28 cellular contexts compared by ENCODE assay signal in the genomic region with DNA sequence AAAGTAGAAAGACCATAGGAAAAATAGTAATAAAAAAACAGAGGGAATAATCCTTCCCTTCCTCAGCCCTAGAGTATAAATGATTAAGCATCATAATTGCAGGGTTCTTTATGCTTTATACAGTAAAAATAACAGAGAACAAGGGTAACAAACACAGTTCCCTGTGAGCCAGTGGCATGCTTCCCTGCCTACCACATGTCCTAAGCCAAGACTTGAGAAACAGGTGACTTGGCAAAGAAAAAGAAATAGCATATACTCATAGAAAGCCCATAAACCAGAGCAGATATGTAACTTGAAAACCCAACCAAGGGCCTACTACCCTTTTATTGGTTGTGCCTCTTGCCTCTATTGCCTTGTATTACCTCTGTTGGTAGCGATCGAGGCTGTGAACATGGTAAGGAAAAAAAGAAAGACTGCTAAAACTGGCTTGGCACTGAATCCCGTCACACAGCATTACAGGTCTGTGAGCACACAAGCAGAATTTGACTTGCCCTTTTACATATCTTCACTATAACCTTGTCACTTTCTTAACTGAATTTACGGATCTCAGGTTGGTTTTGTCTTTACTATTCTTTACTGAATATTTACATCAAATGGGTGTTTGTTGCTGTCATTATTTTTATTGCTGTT. TPM values are rescaled to one million over a fixed set of nuclear protein-coding genes. Genes with fewer than 3 reads are reported as not detected.
DNase-seq lines count a peak whose midpoint lies in the region; ATAC-seq, FAIRE-seq and TF ChIP-seq lines count a peak whose summit lies in the region.
"Had no signal": no experiment of that assay in that cellular context is flagged by ENCODE, and none has a peak within 500 bp of the region (broad histone marks: within the 10 kb centered on the region; RNA-seq: fewer than 3 reads in every experiment).

No MANE protein-coding gene starts in this region.

- no peaks in the 10 kb centered on the region for H3K27me3 Mint-ChIP-seq in T-helper 2 cell treated with Interferon-gamma antibody and Interleukin-4, amounts not matched to agents 5 μg/mL and 100 μg/mL, for 36 hours (ENCODE audit: low read depth)
- H3K27me3 Mint-ChIP-seq: activated CD4-positive, alpha-beta memory T cell treated with anti-CD3 and anti-CD28 coated beads for 36 hours had no signal

- H3K9me3 Mint-ChIP-seq in T-helper 2 cell treated with Interferon-gamma antibody and Interleukin-4, amounts not matched to agents 5 μg/mL and 100 μg/mL, for 36 hours = no peaks in the 10 kb centered on the region
- H3K9me3 Mint-ChIP-seq: activated CD4-positive, alpha-beta memory T cell treated with anti-CD3 and anti-CD28 coated beads for 36 hours; CD4-positive, alpha-beta memory T cell had no signal

- no peak overlapping the region for H2BK5ac ChIP-seq in H1 (ENCODE audit: low read depth, low read length)

- peak in 3 of 8 donors; percentile 31 to 49 (median 45) for ATAC-seq in heart right ventricle
- no peak for ATAC-seq in Right ventricle myocardium inferior
- ATAC-seq in GM18870 (IDR thresholded peaks at IDR 0.05; ENCODE audit: unreplicated experiment) = no peak
- ATAC-seq: activated CD4-positive, CD25-positive, alpha-beta regulatory T cell treated with anti-CD3 and anti-CD28 coated beads, Interleukin-2, amount 50 U/mL, for 24 hours; left lung; PC-3; T-helper 17 cell had no signal

- no peak for TF ChIP-seq POLR2A in H1 (IDR thresholded peaks at IDR 0.05; ENCODE audit: control extremely low read depth in 1 of 2, low read depth in 2 of 2, low read length in 2 of 2)

- no peak for DNase-seq in heart right ventricle
- DNase-seq in Right ventricle myocardium inferior (ENCODE audit: missing footprints) = no peak
- DNase-seq in H1 (ENCODE audit: low read depth in 1 of 2, low spot score in 2 of 2) = no peak
- DNase-seq in osteoblast (ENCODE audit: insufficient read length, low spot score, missing footprints) = no peak
- DNase-seq in NCI-H187 treated with DMSO at 0.1 percent for 48 hours (lab: John Stamatoyannopoulos, UW) = no peak
- DNase-seq in activated naive CD4-positive, alpha-beta T cell treated with anti-CD3 and anti-CD28 coated beads, Interleukin-2, amount 50 U/mL, for 16 hours = no peak
- no peak for DNase-seq in T-helper 2 cell treated with Interferon-gamma antibody and Interleukin-4, amounts not matched to agents 5 μg/mL and 100 μg/mL, for 36 hours (ENCODE audit: low spot score)
- DNase-seq: activated CD4-positive, alpha-beta memory T cell treated with anti-CD3 and anti-CD28 coated beads for 36 hours; activated CD8-positive, alpha-beta memory T cell treated with anti-CD3 and anti-CD28 coated beads, Interleukin-2, amount 50 U/mL, for 4 hours; activated naive CD4-positive, alpha-beta T cell treated with Interleukin-2 at 50 U/mL for 16 hours; CD4-positive, alpha-beta memory T cell; left lung; NCI-H1417 treated with DMSO at 0.1 percent for 48 hours; NCI-H2081; NCI-H2227 treated with DMSO at 0.1 percent for 48 hours; NCI-H526; NK-92 treated with Interleukin-12 subunit alpha and Interleukin-12 subunit beta, amount 100 ng/mL, for 24 hours; PC-3; right lobe of liver; stimulated activated CD4-positive, alpha-beta T cell treated with anti-CD3 and anti-CD28 coated beads, Interleukin-12 subunit alpha, Interleukin-12 subunit beta, amount 100 ng/mL, for 4 hours; stimulated activated CD4-positive, alpha-beta T cell treated with anti-CD3 and anti-CD28 coated beads, Interleukin-2, amount 100 ng/mL, for 48 hours; T-helper 17 cell; upper lobe of left lung had no signal

- H2BK120ac ChIP-seq in H1 (replicated peaks; ENCODE audit: low read depth, low read length) = no peak overlapping the region

- CTCF ChIA-PET in H1 (lab: Charles Lee; ENCODE audit: partially characterized antibody) = interaction anchor here (0.6 to 2.4 kb wide), 3 partner anchors 17 to 178 kb away, joined by 3 to 6 read pairs (median 4); no protein-coding TSS in a partner anchor

- no peak overlapping the region for H2BK20ac ChIP-seq in H1 (ENCODE audit: low read length)

- H3K23ac ChIP-seq in H1 (ENCODE audit: insufficient read length) = no peak overlapping the region

- H2BK15ac ChIP-seq in H1 (ENCODE audit: low read length) = no peak overlapping the region

- H3K79me2 ChIP-seq in H1 (ENCODE audit: control insufficient read depth in 1 of 2, insufficient read depth in 2 of 2, low read length in 2 of 2) = no peaks in the 10 kb centered on the region
- no peaks in the 10 kb centered on the region for H3K79me2 ChIP-seq in osteoblast (ENCODE audit: insufficient read depth, low read length)

- H3K27ac Mint-ChIP-seq in T-helper 2 cell treated with Interferon-gamma antibody and Interleukin-4, amounts not matched to agents 5 μg/mL and 100 μg/mL, for 36 hours = no peak overlapping the region
- H3K27ac Mint-ChIP-seq: activated CD4-positive, alpha-beta memory T cell treated with anti-CD3 and anti-CD28 coated beads for 36 hours; CD4-positive, alpha-beta memory T cell; T-helper 17 cell had no signal

- no peaks in the 10 kb centered on the region for H3K4me1 Mint-ChIP-seq in T-helper 2 cell treated with Interferon-gamma antibody and Interleukin-4, amounts not matched to agents 5 μg/mL and 100 μg/mL, for 36 hours (ENCODE audit: low read depth)

- no peak overlapping the region for H4K91ac ChIP-seq in H1 (replicated peaks; ENCODE audit: insufficient read length, low read length)

- H3K4me2 ChIP-seq in H1 (ENCODE audit: insufficient read depth in 1 of 2, low read depth in 2 of 2, low read length in 2 of 2) (no peak overlapping the region), osteoblast (ENCODE audit: insufficient read depth, low read length) (no peak overlapping the region)
- H3K4me2 ChIP-seq: KMS-11 had no signal

- no peak for FAIRE-seq in H1 (lab: Jason Lieb, UNC)
- FAIRE-seq: GM19239, H54 had no signal

- no peak overlapping the region for H2BK12ac ChIP-seq in H1 (ENCODE audit: low read depth, low read length)

- no peak overlapping the region for H4K8ac ChIP-seq in H1 (ENCODE audit: extremely low read depth, insufficient read depth, low read length)

- no peaks in the 10 kb centered on the region for H3K23me2 ChIP-seq in H1 (ENCODE audit: low read depth, low read length)

- H3K27ac ChIP-seq in heart right ventricle (peak overlapping the region in 7 of 10 donors; percentile 21 to 71 (median 54)), H1 (ENCODE audit: low read depth, low read length) (no peak overlapping the region), osteoblast (ENCODE audit: low read depth, low read length) (peak overlapping the region; percentile 73)
- H3K27ac ChIP-seq: KMS-11, right lobe of liver had no signal

- H3K36me3 ChIP-seq in heart right ventricle (no peaks in the 10 kb centered on the region), H1 (ENCODE audit: control insufficient read depth in 2 of 4, insufficient read depth in 4 of 4, low read length in 3 of 4) (no peaks in the 10 kb centered on the region; a peak in 1 of 8 replicates), osteoblast (ENCODE audit: insufficient read depth, low read length) (no peaks in the 10 kb centered on the region)
- H3K36me3 ChIP-seq: left lung, right lobe of liver, upper lobe of left lung had no signal

- H4K5ac ChIP-seq in H1 (ENCODE audit: insufficient read length, low read depth, low read length) = no peak overlapping the region

- H3K79me1 ChIP-seq in H1 (ENCODE audit: low read depth, low read length) = no peaks in the 10 kb centered on the region

- no peak overlapping the region for H3K56ac ChIP-seq in H1 (replicated peaks; ENCODE audit: insufficient read length, low read depth, low read length)

- H2AK5ac ChIP-seq in H1 (ENCODE audit: low read depth, low read length) = no peak overlapping the region

- 50 to 59% methylated on average over 4 of the region's 4 CpGs for WGBS in heart right ventricle, 2 donors
- 93% methylated on average over 4 of the region's 4 CpGs; no CpG with 5 or more reads in 1 of the 2 experiments for WGBS in H1 (ENCODE audit: extremely low coverage in 1 of 2, insufficient coverage in 1 of 2, insufficient read length in 1 of 2, insufficient replicate concordance in 2 of 2, low coverage in 1 of 2, low lambda C conversion rate in 2 of 2, missing lambda C conversion rate in 1 of 2), 2 experiments

- H3K9me3 ChIP-seq in heart right ventricle (no peaks in the 10 kb centered on the region), H1 (ENCODE audit: insufficient read depth in 2 of 2, low read depth in 1 of 2, low read length in 1 of 2) (no peaks in the 10 kb centered on the region), osteoblast (ENCODE audit: low read depth, low read length) (no peaks in the 10 kb centered on the region)
- H3K9me3 ChIP-seq: left lung, right lobe of liver, upper lobe of left lung had no signal

- H3K4me3 Mint-ChIP-seq in T-helper 2 cell treated with Interferon-gamma antibody and Interleukin-4, amounts not matched to agents 5 μg/mL and 100 μg/mL, for 36 hours = no peak overlapping the region
- H3K4me3 Mint-ChIP-seq: activated CD4-positive, alpha-beta memory T cell treated with anti-CD3 and anti-CD28 coated beads for 36 hours; CD4-positive, alpha-beta memory T cell; T-helper 17 cell had no signal

- intact Hi-C loops in heart right ventricle (cut with DNase I) = loop anchor here in 1 of 10 donors (5.0 kb wide), 1 partner anchor 108 kb away; the partner anchor contains the start of gene USP53
- intact Hi-C loops in Right ventricle myocardium inferior (cut with DNase I) = no loop called here

- H3K4me1 ChIP-seq in heart right ventricle = peaks cover 0 to 54% (median 38%) of the 10 kb centered on the region in 9 donors
- H3K4me1 ChIP-seq in H1 (replicated peaks in 1 of 4; ENCODE audit: control insufficient read depth in 3 of 4, insufficient read depth in 4 of 4, low read length in 3 of 4) = no peaks in the 10 kb centered on the region
- H3K4me1 ChIP-seq in osteoblast (ENCODE audit: insufficient read depth, low read length) = peaks cover 25% of the 10 kb centered on the region
- H3K4me1 ChIP-seq: right lobe of liver had no signal

- H3K4me3 ChIP-seq in heart right ventricle (no peak overlapping the region), H1 (ENCODE audit: extremely low read depth in 1 of 4, insufficient read depth in 2 of 4, low read depth in 3 of 4, low read length in 4 of 4) (no peak overlapping the region), osteoblast (ENCODE audit: insufficient read depth, low read length) (no peak overlapping the region)
- H3K4me3 ChIP-seq: left lung, right lobe of liver, upper lobe of left lung had no signal

- no peaks in the 10 kb centered on the region for H4K20me1 ChIP-seq in H1 (replicated peaks in 1 of 2; ENCODE audit: control insufficient read depth in 1 of 2, insufficient read depth in 2 of 2, low read length in 2 of 2)
- H4K20me1 ChIP-seq in osteoblast (ENCODE audit: insufficient read depth, low read length) = no peaks in the 10 kb centered on the region

- no peak overlapping the region for H3K14ac ChIP-seq in H1 (ENCODE audit: insufficient read length)

- H3K9ac ChIP-seq in H1 (replicated peaks in 1 of 4; ENCODE audit: extremely low read depth in 1 of 4, low read depth in 3 of 4, low read length in 3 of 4) = no peak overlapping the region
- H3K9ac ChIP-seq: KMS-11 had no signal

- no peaks in the 10 kb centered on the region for H3K27me3 ChIP-seq in heart right ventricle
- H3K27me3 ChIP-seq in H1 (replicated peaks in 1 of 4; ENCODE audit: control insufficient read depth in 3 of 4, extremely low read depth in 1 of 4, insufficient read depth in 3 of 4, low read length in 3 of 4) = no peaks in the 10 kb centered on the region
- no peaks in the 10 kb centered on the region for H3K27me3 ChIP-seq in osteoblast (ENCODE audit: insufficient read depth, low read length)
- H3K27me3 ChIP-seq: left lung, right lobe of liver, upper lobe of left lung had no signal

- TF ChIP-seq RAD21 in H1 (IDR thresholded peaks at IDR 0.05 in 1 of 2, conservative IDR thresholded peaks at IDR 0.05 in 1 of 2; ENCODE audit: low read depth in 2 of 2, low read length in 2 of 2) = no peak

- H3K36me3 Mint-ChIP-seq in T-helper 2 cell treated with Interferon-gamma antibody and Interleukin-4, amounts not matched to agents 5 μg/mL and 100 μg/mL, for 36 hours (ENCODE audit: low read depth) = no peaks in the 10 kb centered on the region
- H3K36me3 Mint-ChIP-seq: activated CD4-positive, alpha-beta memory T cell treated with anti-CD3 and anti-CD28 coated beads for 36 hours; CD4-positive, alpha-beta memory T cell had no signal

- no peak overlapping the region for H3K4ac ChIP-seq in H1 (replicated peaks; ENCODE audit: insufficient read length, low read depth, low read length)

- H2AFZ ChIP-seq in H1 (ENCODE audit: low read length) (peak overlapping the region; percentile 55; the same call in 1 of the 2 replicates), osteoblast (ENCODE audit: low read length) (peak overlapping the region; percentile 16)

- POLR2A ChIA-PET in H1 (lab: Charles Lee; ENCODE audit: partially characterized antibody) = no interaction called here

- H3K18ac ChIP-seq in H1 (ENCODE audit: extremely low read depth, low read length) = no peak overlapping the region

- no peak for TF ChIP-seq CTCF in heart right ventricle (IDR thresholded peaks at IDR 0.05)
- TF ChIP-seq CTCF in H1 (IDR thresholded peaks at IDR 0.05; ENCODE audit: control extremely low read depth in 1 of 3, insufficient read depth in 1 of 3, low read depth in 1 of 3, low read length in 3 of 3) = no peak
- TF ChIP-seq CTCF in osteoblast (IDR thresholded peaks at IDR 0.05; ENCODE audit: extremely low read depth, low read depth, low read length) = no peak

- TF ChIP-seq EP300 in H1 (IDR thresholded peaks at IDR 0.05; ENCODE audit: borderline replicate concordance in 1 of 2, low read depth in 2 of 2, low read length in 2 of 2) = no peak

RNA-seq across cellular contexts. Expression of gene MYOZ2, which starts 30.9 kb away (rescaled TPM):
- total RNA-seq in heart right ventricle (1,000 to 10,000 TPM in 1 of 10 donors, 100 to 1,000 TPM in 9; 655 to 1,008 (median 906) TPM), Right ventricle myocardium inferior (748 TPM), osteoblast (0.29 and 0.36 TPM in 2 replicates)
- polyA plus RNA-seq in heart right ventricle (100 to 1,000 TPM; 231 to 772 TPM), H1 (2011; rRNA removed) (not detected in 2 replicates)
- not detected in 2 replicates for total RNA-seq in H1 (2021; fragmentation: NEBNext Ultra II Directional; extraction: Animal tissue kit (Norgen Biotek cat#: 25700))
- not detected for polyA plus RNA-seq in H1 (2011; cell fraction: cytosol; rRNA removed)
- not detected for polyA plus RNA-seq in H1 (2011; cell fraction: nucleus; rRNA removed)
- not detected in 4 replicates for polyA plus RNA-seq in H1 (2012, experiment 1 of 2)
- not detected for polyA plus RNA-seq in H1 (2012, experiment 2 of 2)
- not detected for polyA plus RNA-seq in H1 (2013, experiment 1 of 2)
- not detected for polyA plus RNA-seq in H1 (2013, experiment 2 of 2)
- polyA minus RNA-seq in H1 (2011; rRNA and poly(A)+ RNA removed) = not detected in 2 replicates
- not detected for polyA minus RNA-seq in H1 (2011; cell fraction: cytosol; rRNA and poly(A)+ RNA removed)
- polyA minus RNA-seq in H1 (2011; cell fraction: nucleus; rRNA and poly(A)+ RNA removed) = not detected
- total RNA-seq: activated CD4-positive, alpha-beta memory T cell treated with anti-CD3 and anti-CD28 coated beads for 36 hours; CD4-positive, alpha-beta memory T cell; PC-3; T-helper 17 cell had no signal
- polyA plus RNA-seq: CD4-positive, alpha-beta memory T cell had no signal

Comparison
In these comparisons a context has a peak if more than half of its experiments do, and no peak if none do; other contexts are left out.
1. RNA of gene MYOZ2, which starts 30.9 kb away (total RNA-seq): 655 to 1,008 TPM in heart right ventricle and 748 TPM in Right ventricle myocardium inferior (single experiment); 0.29 to 0.36 TPM in osteoblast and not detected in H1; every median in the first group is over 100 times any median in the second.